Comparison of ENCODE assay signal across 21 cellular contexts in genomic region chr10:26310361-26310760, GRCh38.
DNase-seq lines count a peak whose midpoint lies in the region; ATAC-seq and TF ChIP-seq lines count a peak whose summit lies in the region.
"Had no signal": no experiment of that assay in that cellular context is flagged by ENCODE, and none has a peak within 500 bp of the region (broad histone marks: within the 10 kb centered on the region; RNA-seq: fewer than 3 reads in every experiment).

No MANE protein-coding gene starts in this region.

- no peaks in the 10 kb centered on the region for H3K9me3 ChIP-seq in OCI-LY3 (ENCODE audit: insufficient read depth, low read length)
- H3K9me3 ChIP-seq: suprapubic skin had no signal

- no peaks in the 10 kb centered on the region for H3K4me1 Mint-ChIP-seq in activated naive CD8-positive, alpha-beta T cell treated with anti-CD3 and anti-CD28 coated beads for 36 hours
- peaks cover 5% of the 10 kb centered on the region for H3K4me1 Mint-ChIP-seq in nephron progenitor cell
- no peaks in the 10 kb centered on the region for H3K4me1 Mint-ChIP-seq in activated naive CD8-positive, alpha-beta T cell treated with anti-CD3 and anti-CD28 coated beads, Interleukin-2, amount 50 U/mL, for 24 hours
- H3K4me1 Mint-ChIP-seq: naive thymus-derived CD8-positive, alpha-beta T cell had no signal

- peaks cover 17% of the 10 kb centered on the region for H3K27me3 Mint-ChIP-seq in activated naive CD8-positive, alpha-beta T cell treated with anti-CD3 and anti-CD28 coated beads for 36 hours
- peaks cover 9% of the 10 kb centered on the region for H3K27me3 Mint-ChIP-seq in nephron progenitor cell (ENCODE audit: low read depth, poor library complexity)
- peaks cover 18% of the 10 kb centered on the region for H3K27me3 Mint-ChIP-seq in activated naive CD8-positive, alpha-beta T cell treated with anti-CD3 and anti-CD28 coated beads, Interleukin-2, amount 50 U/mL, for 24 hours

- no peaks in the 10 kb centered on the region for H3K27me3 ChIP-seq in OCI-LY3 (ENCODE audit: low read depth, low read length)
- H3K27me3 ChIP-seq: cardiac muscle cell had no signal

- H3K36me3 Mint-ChIP-seq in activated naive CD8-positive, alpha-beta T cell treated with anti-CD3 and anti-CD28 coated beads for 36 hours, result no peaks in the 10 kb centered on the region
- no peaks in the 10 kb centered on the region for H3K36me3 Mint-ChIP-seq in nephron progenitor cell (ENCODE audit: low read depth)
- no peaks in the 10 kb centered on the region for H3K36me3 Mint-ChIP-seq in activated naive CD8-positive, alpha-beta T cell treated with anti-CD3 and anti-CD28 coated beads, Interleukin-2, amount 50 U/mL, for 24 hours (ENCODE audit: low read depth)
- H3K36me3 Mint-ChIP-seq: naive thymus-derived CD8-positive, alpha-beta T cell had no signal

- TF ChIP-seq CTCF in OCI-LY3 (IDR thresholded peaks at IDR 0.05; ENCODE audit: low read depth, low read length) (no peak), nephron progenitor cell (IDR thresholded peaks at IDR 0.05) (no peak)

- no peak overlapping the region for H3K9ac ChIP-seq in OCI-LY3 (ENCODE audit: low read length)

- no peaks in the 10 kb centered on the region for H3K9me3 Mint-ChIP-seq in activated naive CD8-positive, alpha-beta T cell treated with anti-CD3 and anti-CD28 coated beads for 36 hours
- no peaks in the 10 kb centered on the region for H3K9me3 Mint-ChIP-seq in nephron progenitor cell
- no peaks in the 10 kb centered on the region for H3K9me3 Mint-ChIP-seq in activated naive CD8-positive, alpha-beta T cell treated with anti-CD3 and anti-CD28 coated beads, Interleukin-2, amount 50 U/mL, for 24 hours
- H3K9me3 Mint-ChIP-seq: activated T-helper 1 cell treated with anti-CD3 and anti-CD28 coated beads, Interleukin-12 subunit alpha, Interleukin-12 subunit beta, Interleukin-2, Interleukin-4 antibody, amounts not matched to agents 30 ng/mL and 10 ng/mL and 1 ng/mL, durations not matched to agents 14 hours and 24 hours and 36 hours; naive thymus-derived CD8-positive, alpha-beta T cell had no signal

- no peak overlapping the region for H3K27ac Mint-ChIP-seq in activated naive CD8-positive, alpha-beta T cell treated with anti-CD3 and anti-CD28 coated beads for 36 hours
- no peak overlapping the region for H3K27ac Mint-ChIP-seq in nephron progenitor cell
- H3K27ac Mint-ChIP-seq in activated naive CD8-positive, alpha-beta T cell treated with anti-CD3 and anti-CD28 coated beads, Interleukin-2, amount 50 U/mL, for 24 hours, result no peak overlapping the region
- H3K27ac Mint-ChIP-seq: activated T-helper 1 cell treated with anti-CD3 and anti-CD28 coated beads, Interleukin-12 subunit alpha, Interleukin-12 subunit beta, Interleukin-2, Interleukin-4 antibody, amounts not matched to agents 30 ng/mL and 10 ng/mL and 1 ng/mL, durations not matched to agents 14 hours and 24 hours and 36 hours; naive thymus-derived CD8-positive, alpha-beta T cell had no signal

- H3K36me3 ChIP-seq in OCI-LY3 (replicated peaks; ENCODE audit: low read depth, low read length), result no peaks in the 10 kb centered on the region
- H3K36me3 ChIP-seq: cardiac muscle cell, heart right ventricle, suprapubic skin, WERI-Rb-1 had no signal

- H3K4me3 ChIP-seq in OCI-LY3 (ENCODE audit: low read length), result peak overlapping the region; percentile 11
- H3K4me3 ChIP-seq: cardiac muscle cell, heart right ventricle, skin epidermis, suprapubic skin had no signal

- peaks cover 23% of the 10 kb centered on the region for H3K4me1 ChIP-seq in OCI-LY3 (ENCODE audit: low read length)
- H3K4me1 ChIP-seq: heart right ventricle, suprapubic skin had no signal

- ATAC-seq in GM18861 (IDR thresholded peaks at IDR 0.05; ENCODE audit: unreplicated experiment), result peak; percentile 79
- ATAC-seq in GM21360 (IDR thresholded peaks at IDR 0.05; ENCODE audit: unreplicated experiment), result peak; percentile 74
- ATAC-seq in HG02885 (IDR thresholded peaks at IDR 0.05; ENCODE audit: poor library complexity, unreplicated experiment), result peak; percentile 69
- no peak for ATAC-seq in Right ventricle myocardium inferior
- ATAC-seq in activated naive CD8-positive, alpha-beta T cell treated with anti-CD3 and anti-CD28 coated beads, Interleukin-2, amount 50 U/mL, for 24 hours, result no peak
- ATAC-seq: heart right ventricle; naive thymus-derived CD8-positive, alpha-beta T cell had no signal

- no peak overlapping the region for H2AFZ ChIP-seq in OCI-LY3 (ENCODE audit: low read depth, low read length)

- DNase-seq in Right ventricle myocardium inferior (ENCODE audit: missing footprints) (no peak), nephron progenitor cell (no peak)
- no peak for DNase-seq in activated naive CD8-positive, alpha-beta T cell treated with anti-CD3 and anti-CD28 coated beads for 36 hours
- DNase-seq in activated naive CD8-positive, alpha-beta T cell treated with anti-CD3 and anti-CD28 coated beads, Interleukin-2, amount 50 U/mL, for 24 hours, result no peak
- DNase-seq: activated CD8-positive, alpha-beta memory T cell treated with anti-CD3 and anti-CD28 coated beads for 24 hours; heart right ventricle; islet precursor cell; naive thymus-derived CD8-positive, alpha-beta T cell; NCI-H1436 treated with DMSO at 0.1 percent for 48 hours; posterior cingulate gyrus; RPMI8226; stimulated activated CD4-positive, alpha-beta T cell treated with anti-CD3 and anti-CD28 coated beads, Interleukin-4, amount 100 ng/mL, for 24 hours; WERI-Rb-1 had no signal

- no peak overlapping the region for H3K27ac ChIP-seq in OCI-LY3 (ENCODE audit: low read length)
- H3K27ac ChIP-seq: cardiac muscle cell, heart right ventricle, skin epidermis, suprapubic skin, WERI-Rb-1 had no signal

- no peaks in the 10 kb centered on the region for H3K79me2 ChIP-seq in OCI-LY3 (ENCODE audit: low read length)

- H3K4me3 Mint-ChIP-seq in activated naive CD8-positive, alpha-beta T cell treated with anti-CD3 and anti-CD28 coated beads for 36 hours, result no peak overlapping the region
- H3K4me3 Mint-ChIP-seq in nephron progenitor cell, result no peak overlapping the region
- no peak overlapping the region for H3K4me3 Mint-ChIP-seq in activated naive CD8-positive, alpha-beta T cell treated with anti-CD3 and anti-CD28 coated beads, Interleukin-2, amount 50 U/mL, for 24 hours
- H3K4me3 Mint-ChIP-seq: activated T-helper 1 cell treated with anti-CD3 and anti-CD28 coated beads, Interleukin-12 subunit alpha, Interleukin-12 subunit beta, Interleukin-2, Interleukin-4 antibody, amounts not matched to agents 30 ng/mL and 10 ng/mL and 1 ng/mL, durations not matched to agents 14 hours and 24 hours and 36 hours; naive thymus-derived CD8-positive, alpha-beta T cell had no signal

- intact Hi-C loops in Right ventricle myocardium inferior (cut with DNase I), result no loop called here

- peak overlapping the region; percentile 55 for H3K4me2 ChIP-seq in OCI-LY3 (ENCODE audit: low read length)

- no peaks in the 10 kb centered on the region for H4K20me1 ChIP-seq in OCI-LY3 (ENCODE audit: insufficient read depth, low read length)

Comparison
In these comparisons a context has a peak if more than half of its experiments do, and no peak if none do; other contexts are left out.
1. ATAC-seq: peak in GM18861 (single experiment), GM21360 (single experiment) and HG02885 (single experiment); none in Right ventricle myocardium inferior (single experiment) and activated naive CD8-positive, alpha-beta T cell treated with anti-CD3 and anti-CD28 coated beads, Interleukin-2, amount 50 U/mL, for 24 hours (single experiment).